In the genomic region with DNA sequence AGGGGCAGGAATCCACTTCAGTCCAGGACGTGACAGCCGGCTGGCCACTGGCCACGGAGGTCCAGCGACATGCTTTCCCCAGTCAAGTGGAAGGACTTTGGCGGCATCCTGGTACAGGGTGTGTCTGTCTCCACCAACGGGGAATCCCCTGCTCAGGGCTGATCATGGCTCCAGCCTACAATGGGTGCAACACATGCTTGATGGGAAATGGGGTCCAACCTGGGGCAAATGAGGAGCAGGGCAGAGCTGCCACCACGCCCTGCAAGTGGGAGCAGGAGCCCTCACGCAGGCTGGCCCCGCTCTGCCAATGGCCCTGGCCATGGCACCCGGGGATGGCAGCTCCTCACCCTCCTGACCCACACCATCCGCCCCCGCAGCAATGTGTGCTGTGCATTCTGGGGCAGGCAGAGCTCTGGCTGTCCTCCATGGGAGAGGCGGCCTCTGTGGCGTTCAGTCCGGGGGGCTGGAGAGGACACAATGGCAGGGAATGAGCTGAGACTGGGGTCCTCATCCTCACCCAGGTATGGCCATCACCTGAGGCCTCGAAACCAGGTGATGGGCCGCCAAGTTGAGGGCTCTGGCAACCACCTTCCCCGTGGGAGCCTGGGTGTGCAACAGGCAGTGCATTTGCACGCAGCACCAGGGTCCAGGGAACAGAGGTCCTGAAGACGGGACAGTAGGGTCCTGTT, we compare ENCODE assay signal across 20 cellular contexts. TPM values are rescaled to one million over a fixed set of nuclear protein-coding genes. Genes with fewer than 3 reads are reported as not detected.
DNase-seq lines count a peak whose midpoint lies in the region; ATAC-seq and TF ChIP-seq lines count a peak whose summit lies in the region.
"Had no signal": no experiment of that assay in that cellular context is flagged by ENCODE, and none has a peak within 500 bp of the region (broad histone marks: within the 10 kb centered on the region; RNA-seq: fewer than 3 reads in every experiment).

No MANE protein-coding gene starts in this region.

- peaks cover 8 to 46% (median 31%) of the 10 kb centered on the region in 10 experiments; a peak in 18 of 20 replicates for H3K4me1 ChIP-seq in BLaER1 treated with 17β-estradiol and CSF1 and Interleukin-3, amounts not matched to agents 10 nM and 100 nM
- no peaks in the 10 kb centered on the region for H3K4me1 ChIP-seq in HEK293 (ENCODE audit: control insufficient read depth, insufficient read depth, low read length)
- peaks cover 18 to 22% (median 21%) of the 10 kb centered on the region in 3 donors for H3K4me1 ChIP-seq in skeletal muscle tissue (ENCODE audit: control insufficient read depth in 3 of 3, insufficient read depth in 3 of 3, low read length in 3 of 3)
- peaks cover 0 to 1% (median 0%) of the 10 kb centered on the region in 3 donors for H3K4me1 ChIP-seq in gastroesophageal sphincter

- POLR2A ChIA-PET in HEK293 (lab: Yijun Ruan, JAX), result no interaction called here

- no peak for TF ChIP-seq CTCF in HEK293 (tag by site-specific recombination; IDR thresholded peaks at IDR 0.05)
- TF ChIP-seq CTCF in gastroesophageal sphincter (IDR thresholded peaks at IDR 0.05), result no peak

- TF ChIP-seq POLR2A in gastroesophageal sphincter (IDR thresholded peaks at IDR 0.05), result no peak

- H3K36me3 ChIP-seq in BLaER1 treated with 17β-estradiol and CSF1 and Interleukin-3, amounts not matched to agents 10 nM and 100 nM, result no peaks in the 10 kb centered on the region
- no peaks in the 10 kb centered on the region for H3K36me3 ChIP-seq in HEK293 (ENCODE audit: control insufficient read depth in 2 of 2, insufficient read depth in 1 of 2, low read length in 2 of 2)
- H3K36me3 ChIP-seq in skeletal muscle tissue (ENCODE audit: control insufficient read depth in 3 of 3, insufficient read depth in 3 of 3, low read length in 3 of 3), result no peaks in the 10 kb centered on the region
- no peaks in the 10 kb centered on the region for H3K36me3 ChIP-seq in gastroesophageal sphincter
- H3K36me3 ChIP-seq: ovary had no signal

- CTCF ChIA-PET in HEK293 (lab: Yijun Ruan, JAX), result no interaction called here

- H4K20me1 ChIP-seq in BLaER1 treated with 17β-estradiol and CSF1 and Interleukin-3, amounts not matched to agents 10 nM and 100 nM, result peaks cover 0 to 11% (median 0%) of the 10 kb centered on the region in 11 experiments; a peak in 4 of 22 replicates

- TF ChIP-seq EP300 in gastroesophageal sphincter (IDR thresholded peaks at IDR 0.05), result no peak

- DNase-seq in iPS-NIHi11 (ENCODE audit: low spot score) (peak; percentile 2), NCI-H2081 treated with DMSO at 0.1 percent for 48 hours (lab: John Stamatoyannopoulos, UW) (no peak)
- DNase-seq: activated CD4-positive, alpha-beta T cell treated with anti-CD3 and anti-CD28 coated beads for 4 hours; activated naive CD4-positive, alpha-beta T cell treated with anti-CD3 and anti-CD28 coated beads, Interleukin-2, amount 10 ng/mL, durations not matched to agents 7 days and 5 days; activated T-cell treated with anti-CD3 and anti-CD28 coated beads, Interleukin-2, amount 50 U/mL, for 72 hours; HCEC 1CT; NCI-H1048; NCI-H187 treated with DMSO at 0.1 percent for 48 hours; ovary; stimulated activated CD8-positive, alpha-beta memory T cell treated with anti-CD3 and anti-CD28 coated beads, Interleukin-4, amount 100 ng/mL, for 48 hours; T-helper 2 cell had no signal

- no peak overlapping the region for H3K4me3 ChIP-seq in BLaER1 treated with 17β-estradiol and CSF1 and Interleukin-3, amounts not matched to agents 10 nM and 100 nM
- H3K4me3 ChIP-seq in HEK293 (ENCODE audit: low read depth, low read length), result no peak overlapping the region
- peak overlapping the region in 2 of 3 donors; percentile 9 to 29 for H3K4me3 ChIP-seq in skeletal muscle tissue (ENCODE audit: low read length in 3 of 3)
- no peak overlapping the region for H3K4me3 ChIP-seq in gastroesophageal sphincter
- H3K4me3 ChIP-seq: ovary had no signal

- peaks cover 11 to 33% (median 18%) of the 10 kb centered on the region in 11 experiments for H3K27me3 ChIP-seq in BLaER1 treated with 17β-estradiol and CSF1 and Interleukin-3, amounts not matched to agents 10 nM and 100 nM
- H3K27me3 ChIP-seq in skeletal muscle tissue (ENCODE audit: control insufficient read depth in 3 of 3, insufficient read depth in 3 of 3, low read length in 3 of 3) (peaks cover 0 to 18% (median 4%) of the 10 kb centered on the region in 3 donors), gastroesophageal sphincter (peaks cover 35% of the 10 kb centered on the region)
- H3K27me3 ChIP-seq: ovary had no signal

- H3K9ac ChIP-seq in BLaER1 treated with 17β-estradiol and CSF1 and Interleukin-3, amounts not matched to agents 10 nM and 100 nM, result peak overlapping the region in 2 of 11 experiments; percentile 49 to 59; a peak in 2 of 22 replicates
- peak overlapping the region in 1 of 3 donors; percentile 40 for H3K9ac ChIP-seq in skeletal muscle tissue (ENCODE audit: low read depth in 1 of 3, low read length in 3 of 3)

- H3K4me2 ChIP-seq in BLaER1 treated with 17β-estradiol and CSF1 and Interleukin-3, amounts not matched to agents 10 nM and 100 nM, result peak overlapping the region in 10 of 11 experiments; percentile 24 to 89 (median 73); a peak in 20 of 22 replicates

- H3K9me3 ChIP-seq in BLaER1 treated with 17β-estradiol and CSF1 and Interleukin-3, amounts not matched to agents 10 nM and 100 nM (replicated peaks in 1 of 11), result no peaks in the 10 kb centered on the region
- H3K9me3 ChIP-seq in HEK293 (ENCODE audit: control insufficient read depth, insufficient read depth, low read depth, low read length), result no peaks in the 10 kb centered on the region
- no peaks in the 10 kb centered on the region for H3K9me3 ChIP-seq in skeletal muscle tissue (ENCODE audit: control insufficient read depth in 3 of 3, low read length in 3 of 3)
- no peaks in the 10 kb centered on the region for H3K9me3 ChIP-seq in gastroesophageal sphincter
- H3K9me3 ChIP-seq: ovary had no signal

- ATAC-seq in gastroesophageal sphincter, result no peak
- no peak for ATAC-seq in HG02970 (IDR thresholded peaks at IDR 0.05; ENCODE audit: low FRiP score, unreplicated experiment)
- ATAC-seq: activated T-cell treated with anti-CD3 and anti-CD28 coated beads, Interleukin-2, amount 50 U/mL, for 72 hours; left lobe of liver had no signal

- 85% methylated on average over 3 of the region's 20 CpGs; no CpG with 5 or more reads in 1 of the 2 donors for WGBS in gastroesophageal sphincter (ENCODE audit: low coverage in 1 of 2), 2 donors

- H3K27ac ChIP-seq in BLaER1 treated with 17β-estradiol and CSF1 and Interleukin-3, amounts not matched to agents 10 nM and 100 nM, result peak overlapping the region in 4 of 11 experiments; percentile 17 to 67 (median 26); a peak in 4 of 22 replicates
- H3K27ac ChIP-seq in HEK293 (ENCODE audit: extremely low read depth, low read depth, low read length) (no peak overlapping the region), skeletal muscle tissue (ENCODE audit: low read depth, low read length) (no peak overlapping the region), gastroesophageal sphincter (no peak overlapping the region)
- H3K27ac ChIP-seq: C4-2B, ovary had no signal

TF ChIP-seq in HEK293, 187 proteins besides CTCF, POLR2A, EP300 and RAD21:
- 0 out of 2 replicates have a peak, but pooled peaks have one; percentile 12 for TF ChIP-seq ZFHX2 (tag by site-specific recombination; conservative IDR thresholded peaks at IDR 0.05)
- TF ChIP-seq SCRT2 (tag by site-specific recombination; IDR thresholded peaks at IDR 0.05), result peak; percentile 66
- no peak for TF ChIP-seq ZBTB1 (tag by site-specific recombination; IDR thresholded peaks at IDR 0.05)
- TF ChIP-seq, protein P1, sequence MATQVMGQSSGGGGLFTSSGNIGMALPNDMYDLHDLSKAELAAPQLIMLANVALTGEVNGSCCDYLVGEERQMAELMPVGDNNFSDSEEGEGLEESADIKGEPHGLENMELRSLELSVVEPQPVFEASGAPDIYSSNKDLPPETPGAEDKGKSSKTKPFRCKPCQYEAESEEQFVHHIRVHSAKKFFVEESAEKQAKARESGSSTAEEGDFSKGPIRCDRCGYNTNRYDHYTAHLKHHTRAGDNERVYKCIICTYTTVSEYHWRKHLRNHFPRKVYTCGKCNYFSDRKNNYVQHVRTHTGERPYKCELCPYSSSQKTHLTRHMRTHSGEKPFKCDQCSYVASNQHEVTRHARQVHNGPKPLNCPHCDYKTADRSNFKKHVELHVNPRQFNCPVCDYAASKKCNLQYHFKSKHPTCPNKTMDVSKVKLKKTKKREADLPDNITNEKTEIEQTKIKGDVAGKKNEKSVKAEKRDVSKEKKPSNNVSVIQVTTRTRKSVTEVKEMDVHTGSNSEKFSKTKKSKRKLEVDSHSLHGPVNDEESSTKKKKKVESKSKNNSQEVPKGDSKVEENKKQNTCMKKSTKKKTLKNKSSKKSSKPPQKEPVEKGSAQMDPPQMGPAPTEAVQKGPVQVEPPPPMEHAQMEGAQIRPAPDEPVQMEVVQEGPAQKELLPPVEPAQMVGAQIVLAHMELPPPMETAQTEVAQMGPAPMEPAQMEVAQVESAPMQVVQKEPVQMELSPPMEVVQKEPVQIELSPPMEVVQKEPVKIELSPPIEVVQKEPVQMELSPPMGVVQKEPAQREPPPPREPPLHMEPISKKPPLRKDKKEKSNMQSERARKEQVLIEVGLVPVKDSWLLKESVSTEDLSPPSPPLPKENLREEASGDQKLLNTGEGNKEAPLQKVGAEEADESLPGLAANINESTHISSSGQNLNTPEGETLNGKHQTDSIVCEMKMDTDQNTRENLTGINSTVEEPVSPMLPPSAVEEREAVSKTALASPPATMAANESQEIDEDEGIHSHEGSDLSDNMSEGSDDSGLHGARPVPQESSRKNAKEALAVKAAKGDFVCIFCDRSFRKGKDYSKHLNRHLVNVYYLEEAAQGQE (tag by site-specific recombination; IDR thresholded peaks at IDR 0.05), result 0 out of 2 replicates have a peak, but pooled peaks have one; percentile 37
- no peak for TF ChIP-seq ZNF202 (tag by site-specific recombination; IDR thresholded peaks at IDR 0.05; ENCODE audit: borderline replicate concordance)

RNA-seq across cellular contexts. Expression of gene SEPTIN5, which starts 5.8 kb away (rescaled TPM):
- total RNA-seq in skeletal muscle tissue, result 28.7 TPM
- total RNA-seq in gastroesophageal sphincter, result 10 to 100 TPM; 21.9 to 51.1 (median 26.4) TPM
- total RNA-seq: natural killer cell treated with Interleukin-12 subunit alpha and Interleukin-12 subunit beta and Interleukin-15 and Interleukin-18, amount 100 ng/mL, for 72 hours had no signal

RNA-seq across cellular contexts. Expression of gene GP1BB, which starts 14.9 kb away (rescaled TPM):
- total RNA-seq in skeletal muscle tissue, result 6.8 TPM
- 10 to 100 TPM in 1 of 4 donors, 1 to 10 TPM in 3; 2.0 to 12.5 (median 5.6) TPM for total RNA-seq in gastroesophageal sphincter
- total RNA-seq: natural killer cell treated with Interleukin-12 subunit alpha and Interleukin-12 subunit beta and Interleukin-15 and Interleukin-18, amount 100 ng/mL, for 72 hours had no signal

RNA-seq across cellular contexts. Expression of gene TBX1, which starts 52.1 kb away (rescaled TPM):
- total RNA-seq in skeletal muscle tissue, result 4.2 TPM
- 1 to 10 TPM in 2 of 4 donors, under 1 TPM in 2; 0.31 to 2.7 (median 1.2) TPM for total RNA-seq in gastroesophageal sphincter
- total RNA-seq: mononuclear cell had no signal

Comparison
In these comparisons a context has a peak if more than half of its experiments do, and no peak if none do; other contexts are left out.
1. H3K4me3 ChIP-seq: peak in skeletal muscle tissue (2 of 3); none in BLaER1 treated with 17β-estradiol and CSF1 and Interleukin-3, amounts not matched to agents 10 nM and 100 nM (0 of 10), HEK293 (single experiment) and gastroesophageal sphincter (0 of 2).